Comparison of ENCODE assay signal across 8 cellular contexts in genomic region chr2:230986520-230987136, GRCh38. TPM values are rescaled to one million over a fixed set of nuclear protein-coding genes. Genes with fewer than 3 reads are reported as not detected.
DNase-seq lines count a peak whose midpoint lies in the region; ATAC-seq, FAIRE-seq and TF ChIP-seq lines count a peak whose summit lies in the region.

No MANE protein-coding gene starts in this region.

- no peak overlapping the region for H3K9ac ChIP-seq in NT2/D1 (ENCODE audit: insufficient read length, low read depth)

- CTCF ChIA-PET in Caco-2 (lab: Charles Lee), result interaction anchor here (1.0 to 2.7 kb wide), 10 partner anchors 9 to 162 kb away, joined by 3 to 25 read pairs (median 6); partner anchors contain the start of genes GPR55, PSMD1 and SPATA3

- H3K9me3 ChIP-seq in Caco-2 (no peaks in the 10 kb centered on the region), NT2/D1 (ENCODE audit: insufficient read depth, low read length) (no peaks in the 10 kb centered on the region), pancreas (no peaks in the 10 kb centered on the region)

- POLR2A ChIA-PET in Caco-2 (lab: Charles Lee), result interaction anchor here (1.1 kb wide), 1 partner anchor 162 kb away, joined by 3 read pairs; no protein-coding TSS in a partner anchor

- TF ChIP-seq CTCF in Caco-2 (IDR thresholded peaks at IDR 0.05; ENCODE audit: insufficient read depth in 1 of 2, low read depth in 1 of 2, low read length in 1 of 2, severe bottlenecking in 1 of 2, unreplicated experiment in 1 of 2), result no peak
- no peak for TF ChIP-seq CTCF in epithelial cell of esophagus (IDR thresholded peaks at IDR 0.05; ENCODE audit: insufficient read depth, low read depth, low read length, missing control alignments)
- no peak for TF ChIP-seq CTCF in pancreas (IDR thresholded peaks at IDR 0.05)

- H3K4me3 ChIP-seq in Caco-2 (ENCODE audit: low read depth, low read length) (peak overlapping the region; percentile 39), NT2/D1 (ENCODE audit: insufficient read length, low read depth) (peak overlapping the region; percentile 1), epithelial cell of esophagus (ENCODE audit: low read length) (peak overlapping the region; percentile 28), pancreas (peak overlapping the region; percentile 10 to 39 (median 30))

- no peaks in the 10 kb centered on the region for H3K36me3 Mint-ChIP-seq in Caco-2 (ENCODE audit: insufficient read depth, unreplicated experiment)

- ATAC-seq in pancreas (no peak), GM21515 (IDR thresholded peaks at IDR 0.05; ENCODE audit: unreplicated experiment) (no peak), esophagus mucosa (no peak)

- no TSS peak for BruUV-seq in Caco-2 (replicated peaks; lab: Mats Ljungman, UMichigan)

- peak overlapping the region; percentile 64 for H3K4me3 Mint-ChIP-seq in Caco-2 (ENCODE audit: unreplicated experiment)

- no peaks in the 10 kb centered on the region for H3K27me3 Mint-ChIP-seq in Caco-2 (ENCODE audit: insufficient read depth, unreplicated experiment)

- no peak for DNase-seq in Caco-2
- DNase-seq in NT2/D1 (ENCODE audit: low read depth, low spot score), result no peak
- DNase-seq in epithelial cell of esophagus (ENCODE audit: low read depth), result no peak
- no peak for DNase-seq in pancreas
- DNase-seq in DMS79 treated with DMSO at 0.1 percent for 48 hours (lab: John Stamatoyannopoulos, UW), result no peak
- DNase-seq in T1000 (lab: John Stamatoyannopoulos, UW), result no peak

- FAIRE-seq in pancreas (lab: Jason Lieb, UNC), result no peak

- H3K4me1 ChIP-seq in Caco-2, result peaks cover 3% of the 10 kb centered on the region; the same call in 1 of the 2 replicates
- peaks cover 5% of the 10 kb centered on the region for H3K4me1 ChIP-seq in NT2/D1 (ENCODE audit: insufficient read depth, insufficient read length)
- no peaks in the 10 kb centered on the region for H3K4me1 ChIP-seq in pancreas

- H3K27me3 ChIP-seq in Caco-2 (replicated peaks; ENCODE audit: control insufficient read depth, insufficient read depth, low read length) (no peaks in the 10 kb centered on the region), NT2/D1 (ENCODE audit: insufficient read depth, insufficient read length) (no peaks in the 10 kb centered on the region), pancreas (peaks cover 0 to 6% (median 2%) of the 10 kb centered on the region in 4 donors)

- no peaks in the 10 kb centered on the region for H3K36me3 ChIP-seq in Caco-2 (ENCODE audit: control insufficient read depth, insufficient read depth, low read length)
- no peaks in the 10 kb centered on the region for H3K36me3 ChIP-seq in NT2/D1 (ENCODE audit: insufficient read depth, insufficient read length, low read length)
- H3K36me3 ChIP-seq in pancreas, result no peaks in the 10 kb centered on the region

- intact Hi-C loops in Caco-2 (cut with micrococcal nuclease; ENCODE audit: unreplicated experiment) (loop anchor here (1.0 to 5.0 kb wide), 7 partner anchors 21 to 162 kb away; partner anchors contain the start of gene ITM2C), pancreas (cut with DNase I) (loop anchor here in 1 of 3 donors (5.0 kb wide), 2 partner anchors 139 to 159 kb away; no protein-coding TSS in a partner anchor)

- H3K27ac Mint-ChIP-seq in Caco-2 (ENCODE audit: unreplicated experiment), result peak overlapping the region; percentile 42

- peaks cover 11% of the 10 kb centered on the region for H3K4me1 Mint-ChIP-seq in Caco-2 (ENCODE audit: low read depth, unreplicated experiment)

- H3K27ac ChIP-seq in pancreas, result no peak overlapping the region

- WGBS in pancreas, 2 donors, result 27 to 32% methylated on average over 15 of the region's 15 CpGs

- H3K9me3 Mint-ChIP-seq in Caco-2 (ENCODE audit: unreplicated experiment), result no peaks in the 10 kb centered on the region

RNA-seq across cellular contexts. Expression of gene SPATA3, which starts 9.3 kb away (rescaled TPM):
- total RNA-seq in Caco-2 (2022) (not detected in 2 replicates), pancreas (not detected), esophagus mucosa (not detected)
- not detected for polyA plus RNA-seq in pancreas

RNA-seq across cellular contexts. Expression of gene C2orf72, which starts 50.7 kb away (rescaled TPM):
- total RNA-seq in Caco-2 (2022) (90.5 and 105 TPM in 2 replicates), pancreas (10 to 100 TPM in 2 of 6 donors, 1 to 10 TPM in 4; 5.3 to 12.5 (median 8.4) TPM), esophagus mucosa (0.08 TPM)
- polyA plus RNA-seq in pancreas, result 10 to 100 TPM; 16.1 to 31.2 TPM
